In genomic region chr2:100518801-100519200, GRCh38 we compare ENCODE assay signal across 32 cellular contexts. TPM values are rescaled to one million over a fixed set of nuclear protein-coding genes. Genes with fewer than 3 reads are reported as not detected.
A peak's percentile ranks its signal among the peaks of the same experiment; 100 is the strongest.
DNase-seq lines count a peak whose midpoint lies in the region; ATAC-seq, FAIRE-seq and TF ChIP-seq lines count a peak whose summit lies in the region.
"Had no signal": no experiment of that assay in that cellular context is flagged by ENCODE, and none has a peak within 500 bp of the region (broad histone marks: within the 10 kb centered on the region; RNA-seq: fewer than 3 reads in every experiment).

No MANE protein-coding gene starts in this region.

- no peak overlapping the region for H3K27ac Mint-ChIP-seq in MCF 10A (ENCODE audit: low read depth, unreplicated experiment)
- H3K27ac Mint-ChIP-seq in astrocyte (ENCODE audit: unreplicated experiment): peak overlapping the region; percentile 43
- H3K27ac Mint-ChIP-seq: CD14-positive monocyte had no signal

- H3K4me3 Mint-ChIP-seq in MCF 10A (ENCODE audit: unreplicated experiment): no peak overlapping the region
- no peak overlapping the region for H3K4me3 Mint-ChIP-seq in astrocyte (ENCODE audit: unreplicated experiment)
- H3K4me3 Mint-ChIP-seq: CD14-positive monocyte; CD8-positive, alpha-beta memory T cell had no signal

- no peaks in the 10 kb centered on the region for H3K36me3 ChIP-seq in mammary epithelial cell (ENCODE audit: insufficient read depth, low read length)
- no peaks in the 10 kb centered on the region for H3K36me3 ChIP-seq in astrocyte (ENCODE audit: insufficient read depth, low read length)
- no peaks in the 10 kb centered on the region for H3K36me3 ChIP-seq in osteoblast (ENCODE audit: insufficient read depth, low read length)
- H3K36me3 ChIP-seq: BE2C, SJSA1 had no signal

- no peaks in the 10 kb centered on the region for H3K36me3 Mint-ChIP-seq in MCF 10A (ENCODE audit: insufficient read depth, unreplicated experiment)
- peaks cover 1% of the 10 kb centered on the region for H3K36me3 Mint-ChIP-seq in astrocyte (ENCODE audit: low read depth, unreplicated experiment)
- H3K36me3 Mint-ChIP-seq: CD14-positive monocyte had no signal

- CTCF ChIA-PET in mammary epithelial cell (lab: Charles Lee; ENCODE audit: low non-redundant PET) (no interaction called here), MCF 10A (lab: Yijun Ruan, JAX) (interaction anchor here (0.7 kb wide), 1 partner anchor 420 kb away, joined by 3 read pairs; no protein-coding TSS in a partner anchor)

- H3K9me3 ChIP-seq in mammary epithelial cell (replicated peaks; ENCODE audit: insufficient read depth, low read length) (no peaks in the 10 kb centered on the region), astrocyte (ENCODE audit: insufficient read depth, low read depth, low read length) (no peaks in the 10 kb centered on the region), osteoblast (ENCODE audit: low read depth, low read length) (no peaks in the 10 kb centered on the region)
- H3K9me3 ChIP-seq: BE2C, SJSA1 had no signal

- H3K4me1 Mint-ChIP-seq in MCF 10A (ENCODE audit: insufficient read depth, unreplicated experiment) (peaks cover 8% of the 10 kb centered on the region), astrocyte (ENCODE audit: low read depth, unreplicated experiment) (peaks cover 11% of the 10 kb centered on the region)
- H3K4me1 Mint-ChIP-seq: CD8-positive, alpha-beta memory T cell had no signal

- DNase-seq in mammary epithelial cell (peak; percentile 8), MCF 10A (ENCODE audit: unreplicated experiment) (no peak), astrocyte (ENCODE audit: low read depth) (no peak), osteoblast (ENCODE audit: insufficient read length, low spot score, missing footprints) (peak; percentile 42), GM13977 (ENCODE audit: low spot score) (no peak), cerebellar nuclear complex (lab: John Stamatoyannopoulos, UW) (no peak)
- DNase-seq: ACHN; BE2C; CD8-positive, alpha-beta memory T cell; DMS 273 treated with DMSO at 0.1 percent for 48 hours; DMS79; EL; GF-D8; IMR-90; KG1; NCI-H1048; NCI-H1417; NCI-H1694; NCI-H2081; NCI-H2171 treated with DMSO at 0.1 percent for 48 hours; NCI-H524; NCI-H748 treated with DMSO at 0.1 percent for 48 hours; NK-92 treated with Interleukin-12 subunit alpha and Interleukin-12 subunit beta, amount 100 ng/mL, for 24 hours; PC-9; Right ventricle myocardium superior had no signal

- in situ Hi-C loops in mammary epithelial cell (cut with MboI; ENCODE audit: low sequenced_read_pairs in 2 of 2) (no loop called here), GM13977 (cut with MboI; ENCODE audit: low pct_unique_long_range_greater_than_20kb, low sequenced_read_pairs, unreplicated experiment) (no loop called here)

- H3K9ac ChIP-seq in mammary epithelial cell (ENCODE audit: insufficient read depth, low read length): no peak overlapping the region
- H3K9ac ChIP-seq in astrocyte (ENCODE audit: low read length): no peak overlapping the region

- H2AFZ ChIP-seq in mammary epithelial cell (ENCODE audit: low read depth, low read length) (no peak overlapping the region), astrocyte (ENCODE audit: low read depth, low read length) (no peak overlapping the region), osteoblast (ENCODE audit: low read length) (no peak overlapping the region)
- H2AFZ ChIP-seq: PC-9 had no signal

- H3K4me3 ChIP-seq in mammary epithelial cell (replicated peaks in 1 of 3; ENCODE audit: insufficient read depth in 1 of 3, low read depth in 2 of 3, low read length in 3 of 3) (no peak overlapping the region), astrocyte (ENCODE audit: insufficient read depth, low read depth, low read length) (no peak overlapping the region), osteoblast (ENCODE audit: insufficient read depth, low read length) (no peak overlapping the region)
- H3K4me3 ChIP-seq: PC-9, SJSA1 had no signal

- no peaks in the 10 kb centered on the region for H3K4me1 ChIP-seq in mammary epithelial cell (ENCODE audit: insufficient read depth, low read length)
- no peaks in the 10 kb centered on the region for H3K4me1 ChIP-seq in astrocyte (ENCODE audit: insufficient read depth, low read length)
- H3K4me1 ChIP-seq in osteoblast (ENCODE audit: insufficient read depth, low read length): no peaks in the 10 kb centered on the region
- H3K4me1 ChIP-seq: BE2C, SJSA1 had no signal

- POLR2A ChIA-PET in MCF 10A (lab: Yijun Ruan, JAX): no interaction called here

- 29% methylated on average over 2 of the region's 2 CpGs for WGBS in mammary epithelial cell (ENCODE audit: low coverage, missing lambda C conversion rate)

- no peaks in the 10 kb centered on the region for H4K20me1 ChIP-seq in mammary epithelial cell (ENCODE audit: insufficient read depth, low read length)
- no peaks in the 10 kb centered on the region for H4K20me1 ChIP-seq in astrocyte (ENCODE audit: insufficient read depth, low read length)
- no peaks in the 10 kb centered on the region for H4K20me1 ChIP-seq in osteoblast (ENCODE audit: insufficient read depth, low read length)

- dilution Hi-C loops in mammary epithelial cell (cut with HindIII; ENCODE audit: low sequenced_read_pairs): no loop called here

- ATAC-seq in GM21737 (IDR thresholded peaks at IDR 0.05; ENCODE audit: unreplicated experiment): no peak

- no peaks in the 10 kb centered on the region for H3K9me3 Mint-ChIP-seq in MCF 10A (ENCODE audit: unreplicated experiment)
- H3K9me3 Mint-ChIP-seq in astrocyte (ENCODE audit: unreplicated experiment): peaks cover 1% of the 10 kb centered on the region
- H3K9me3 Mint-ChIP-seq: CD8-positive, alpha-beta memory T cell had no signal

- no peaks in the 10 kb centered on the region for H3K27me3 Mint-ChIP-seq in MCF 10A (ENCODE audit: insufficient read depth, unreplicated experiment)
- no peaks in the 10 kb centered on the region for H3K27me3 Mint-ChIP-seq in astrocyte (ENCODE audit: low read depth, unreplicated experiment)

- BruUV-seq in mammary epithelial cell (replicated peaks; lab: Mats Ljungman, UMichigan) (no TSS peak), MCF 10A (replicated peaks; lab: Mats Ljungman, UMichigan) (no TSS peak)

- peaks cover 2% of the 10 kb centered on the region for H3K27me3 ChIP-seq in mammary epithelial cell (ENCODE audit: insufficient read depth, low read length)
- H3K27me3 ChIP-seq in astrocyte (ENCODE audit: insufficient read depth, low read length): no peaks in the 10 kb centered on the region
- H3K27me3 ChIP-seq in osteoblast (ENCODE audit: insufficient read depth, low read length): no peaks in the 10 kb centered on the region
- H3K27me3 ChIP-seq: BE2C, SJSA1 had no signal

- FAIRE-seq in astrocyte (lab: Jason Lieb, UNC): no peak
- FAIRE-seq: GM12891 had no signal

- H3K4me2 ChIP-seq in mammary epithelial cell (ENCODE audit: insufficient read depth, low read depth, low read length) (no peak overlapping the region), astrocyte (ENCODE audit: low read length) (no peak overlapping the region), osteoblast (ENCODE audit: insufficient read depth, low read length) (no peak overlapping the region)
- H3K4me2 ChIP-seq: PC-9 had no signal

- no peak overlapping the region for H3K27ac ChIP-seq in mammary epithelial cell (ENCODE audit: insufficient read depth, low read depth, low read length)
- H3K27ac ChIP-seq in astrocyte (ENCODE audit: low read depth, low read length): no peak overlapping the region
- no peak overlapping the region for H3K27ac ChIP-seq in osteoblast (ENCODE audit: low read depth, low read length)
- H3K27ac ChIP-seq: 22Rv1, PC-9, SJSA1 had no signal

- intact Hi-C loops in mammary epithelial cell (cut with micrococcal nuclease): no loop called here
- intact Hi-C loops in MCF 10A (cut with micrococcal nuclease): no loop called here

- no peaks in the 10 kb centered on the region for H3K79me2 ChIP-seq in mammary epithelial cell (ENCODE audit: insufficient read depth, low read length)
- no peaks in the 10 kb centered on the region for H3K79me2 ChIP-seq in astrocyte (ENCODE audit: insufficient read depth, low read length)
- no peaks in the 10 kb centered on the region for H3K79me2 ChIP-seq in osteoblast (ENCODE audit: insufficient read depth, low read length)

- TF ChIP-seq CTCF in mammary epithelial cell (conservative IDR thresholded peaks at IDR 0.05 in 1 of 2, IDR thresholded peaks at IDR 0.05 in 1 of 2; ENCODE audit: extremely low read depth in 1 of 2, insufficient read depth in 1 of 2, low read depth in 1 of 2, low read length in 2 of 2) (no peak), MCF 10A (IDR thresholded peaks at IDR 0.05; ENCODE audit: unreplicated experiment) (no peak), astrocyte (IDR thresholded peaks at IDR 0.05; ENCODE audit: insufficient read depth, low read depth, low read length) (no peak), osteoblast (IDR thresholded peaks at IDR 0.05; ENCODE audit: extremely low read depth, low read depth, low read length) (no peak), GM13977 (IDR thresholded peaks at IDR 0.05; ENCODE audit: extremely low read depth, insufficient read depth, missing control alignments) (no peak)

RNA-seq across cellular contexts. Expression of gene PDCL3, which starts 44.0 kb away (rescaled TPM):
- total RNA-seq in mammary epithelial cell: 10 to 100 TPM; 20.8 to 25.7 TPM
- 24.4 TPM for polyA plus RNA-seq in mammary epithelial cell
- 42.6 TPM for polyA minus RNA-seq in mammary epithelial cell
- total RNA-seq in MCF 10A (2022): 24.2 and 27.1 TPM in 2 replicates
- 35.4 and 35.5 TPM in 2 replicates for total RNA-seq in astrocyte
- 12.3 and 13.3 TPM in 2 replicates for total RNA-seq in osteoblast

RNA-seq across cellular contexts. Expression of gene NMS, which starts 48.5 kb away (rescaled TPM):
- not detected for total RNA-seq in mammary epithelial cell
- polyA plus RNA-seq in mammary epithelial cell: not detected
- polyA minus RNA-seq in mammary epithelial cell: not detected
- total RNA-seq in MCF 10A (2022): not detected in 2 replicates
- total RNA-seq in astrocyte: not detected in 2 replicates
- not detected in 2 replicates for total RNA-seq in osteoblast
- total RNA-seq: CD8-positive, alpha-beta memory T cell; H4; IMR-90; PC-9; Right ventricle myocardium superior; RPMI7951; SJSA1 had no signal
- polyA plus RNA-seq: CD14-positive monocyte; CD8-positive, alpha-beta memory T cell; IMR-90 had no signal

Comparison
In these comparisons a context has a peak if more than half of its experiments do, and no peak if none do; other contexts are left out.
1. DNase-seq: peak in mammary epithelial cell (single experiment) and osteoblast (single experiment); none in MCF 10A (single experiment), astrocyte (single experiment), GM13977 (single experiment) and cerebellar nuclear complex (0 of 2).